Comparison of ENCODE assay signal across 22 cellular contexts in the genomic region with DNA sequence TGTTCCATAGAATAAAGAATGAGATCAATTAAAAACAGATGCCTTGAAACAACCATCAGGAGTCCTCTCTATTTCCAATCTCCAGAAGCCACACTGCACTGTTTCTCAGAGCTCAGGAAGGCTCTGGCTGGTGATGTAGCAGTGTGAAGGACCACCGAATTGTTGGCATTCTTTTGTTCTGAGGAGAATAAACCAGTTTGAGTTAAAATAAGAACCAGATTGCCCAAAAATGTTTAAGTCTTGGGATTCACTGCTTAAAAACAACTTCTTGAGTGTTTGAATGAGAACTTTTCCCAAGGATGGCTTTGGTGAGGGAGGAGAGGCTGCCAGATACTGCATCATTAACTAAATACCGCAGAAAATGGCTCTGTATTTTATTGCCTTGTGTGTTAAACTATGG.
DNase-seq lines count a peak whose midpoint lies in the region; ATAC-seq and TF ChIP-seq lines count a peak whose summit lies in the region.
"Had no signal": no experiment of that assay in that cellular context is flagged by ENCODE, and none has a peak within 500 bp of the region (broad histone marks: within the 10 kb centered on the region; RNA-seq: fewer than 3 reads in every experiment).

No MANE protein-coding gene starts in this region.

- H3K27me3 ChIP-seq in right atrium auricular region (no peaks in the 10 kb centered on the region), neuronal stem cell (ENCODE audit: control insufficient read depth in 3 of 3, insufficient read depth in 3 of 3, low read depth in 1 of 3, low read length in 3 of 3) (no peaks in the 10 kb centered on the region), uterus (no peaks in the 10 kb centered on the region)
- H3K27me3 ChIP-seq: colonic mucosa had no signal

- H3K36me3 ChIP-seq in right atrium auricular region (no peaks in the 10 kb centered on the region), neuronal stem cell (replicated peaks in 1 of 2; ENCODE audit: control insufficient read depth in 2 of 2, insufficient read depth in 2 of 2, low read length in 2 of 2) (no peaks in the 10 kb centered on the region), uterus (no peaks in the 10 kb centered on the region)
- H3K36me3 ChIP-seq: colonic mucosa had no signal

- DNase-seq in right atrium auricular region (ENCODE audit: low spot score) (no peak), left ventricle myocardium superior (no peak), coronary artery (ENCODE audit: low spot score) (no peak), neuronal stem cell (ENCODE audit: low spot score) (no peak), uterus (no peak), iPS-NIHi7 (ENCODE audit: extremely low spot score) (no peak), 8988T (no peak)
- DNase-seq: activated CD4-positive, alpha-beta T cell treated with anti-CD3 and anti-CD28 coated beads, Interleukin-2, amount 10 ng/mL, durations not matched to agents 24 days and 14 days; activated CD8-positive, alpha-beta memory T cell treated with anti-CD3 and anti-CD28 coated beads, Interleukin-2, amount 10 ng/mL, durations not matched to agents 7 days and 5 days; activated naive CD8-positive, alpha-beta T cell treated with anti-CD3 and anti-CD28 coated beads, Interleukin-2, amount 50 U/mL, for 24 hours; colonic mucosa; kidney glomerular epithelial cell; NCI-H187; NCI-H774; SHP77 treated with DMSO at 0.1 percent for 48 hours; small intestine; stimulated activated CD4-positive, alpha-beta T cell treated with anti-CD3 and anti-CD28 coated beads, Interleukin-4, amount 100 ng/mL, for 1 hour; T-helper 1 cell had no signal

- TF ChIP-seq POLR2A in uterus (IDR thresholded peaks at IDR 0.05): no peak

- H2BK120ac ChIP-seq in neuronal stem cell (ENCODE audit: low read depth, low read length): no peak overlapping the region

- no peak overlapping the region for H2AK5ac ChIP-seq in neuronal stem cell (ENCODE audit: low read depth, low read length)

- no peak overlapping the region for H3K4ac ChIP-seq in neuronal stem cell (ENCODE audit: low read length)

- H3K4me1 ChIP-seq in right atrium auricular region (peaks cover 0 to 37% of the 10 kb centered on the region in 2 donors), neuronal stem cell (ENCODE audit: control insufficient read depth in 2 of 2, insufficient read depth in 1 of 2, low read depth in 1 of 2, low read length in 2 of 2) (no peaks in the 10 kb centered on the region), uterus (peaks cover 0 to 3% of the 10 kb centered on the region in 2 donors)
- H3K4me1 ChIP-seq: A549, colonic mucosa had no signal

- H3K27ac ChIP-seq in right atrium auricular region: peak overlapping the region; percentile 41 to 63
- H3K27ac ChIP-seq in coronary artery: peak overlapping the region; percentile 30 to 77
- no peak overlapping the region for H3K27ac ChIP-seq in neuronal stem cell (replicated peaks; ENCODE audit: low read length)
- H3K27ac ChIP-seq in uterus: peak overlapping the region; percentile 56 to 57
- H3K27ac ChIP-seq: A549 had no signal

- ATAC-seq in left ventricle myocardium superior (no peak), HG03280 (IDR thresholded peaks at IDR 0.05; ENCODE audit: unreplicated experiment) (no peak)
- ATAC-seq: A549; activated CD8-positive, alpha-beta memory T cell treated with anti-CD3 and anti-CD28 coated beads, Interleukin-2, amount 10 ng/mL, durations not matched to agents 7 days and 5 days; activated naive CD8-positive, alpha-beta T cell treated with anti-CD3 and anti-CD28 coated beads, Interleukin-2, amount 50 U/mL, for 24 hours; K562; natural killer cell treated with Interleukin-12 subunit alpha and Interleukin-12 subunit beta and Interleukin-15 and Interleukin-18, amount 100 ng/mL, for 72 hours had no signal

- H2BK12ac ChIP-seq in neuronal stem cell (ENCODE audit: low read length): no peak overlapping the region

- no peak overlapping the region for H4K91ac ChIP-seq in neuronal stem cell (ENCODE audit: low read depth, low read length, poor library complexity)

- TF ChIP-seq CTCF in right atrium auricular region (IDR thresholded peaks at IDR 0.05) (no peak), coronary artery (IDR thresholded peaks at IDR 0.05) (no peak), uterus (IDR thresholded peaks at IDR 0.05) (no peak)

- H3K23ac ChIP-seq in neuronal stem cell (ENCODE audit: low read depth, low read length, poor library complexity): no peak overlapping the region

- no peak overlapping the region for H3K9ac ChIP-seq in neuronal stem cell (ENCODE audit: low read depth, low read length, poor library complexity)

- no CpG with 5 or more reads among the region's 2 CpGs for WGBS in neuronal stem cell (ENCODE audit: extremely low coverage in 2 of 2, insufficient read length in 2 of 2, insufficient replicate concordance in 1 of 2), 2 donors

- H4K8ac ChIP-seq in neuronal stem cell (ENCODE audit: low read depth, low read length): no peak overlapping the region

- intact Hi-C loops in left ventricle myocardium superior (cut with micrococcal nuclease) (no loop called here), uterus (cut with DNase I; ENCODE audit: low total_unique reads) (no loop called here)

- peak overlapping the region; percentile 70 for H2AFZ ChIP-seq in neuronal stem cell (ENCODE audit: low read length)

- H3K4me3 ChIP-seq in right atrium auricular region (no peak overlapping the region), coronary artery (no peak overlapping the region), neuronal stem cell (ENCODE audit: low read length in 2 of 2) (no peak overlapping the region), uterus (no peak overlapping the region)
- H3K4me3 ChIP-seq: A549, colonic mucosa, K562 had no signal

- no peak overlapping the region for H2BK5ac ChIP-seq in neuronal stem cell (ENCODE audit: low read length)

- H3K18ac ChIP-seq in neuronal stem cell (ENCODE audit: low read length): no peak overlapping the region

- H2BK15ac ChIP-seq in neuronal stem cell (ENCODE audit: low read length): no peak overlapping the region

- H3K4me2 ChIP-seq in neuronal stem cell (ENCODE audit: insufficient read depth, low read length, poor library complexity, severe bottlenecking): no peak overlapping the region
- H3K4me2 ChIP-seq: A549 had no signal

- no peaks in the 10 kb centered on the region for H3K79me1 ChIP-seq in neuronal stem cell (ENCODE audit: low read depth, low read length)

- no peak overlapping the region for H3K14ac ChIP-seq in neuronal stem cell (ENCODE audit: low read length)

- H3K9me3 ChIP-seq in right atrium auricular region (no peaks in the 10 kb centered on the region), neuronal stem cell (replicated peaks in 1 of 2; ENCODE audit: control insufficient read depth in 2 of 2, insufficient read depth in 1 of 2, low read depth in 1 of 2, low read length in 2 of 2) (peaks cover 0 to 7% of the 10 kb centered on the region in 2 donors), uterus (no peaks in the 10 kb centered on the region)
- H3K9me3 ChIP-seq: A549, colonic mucosa had no signal
